In genomic region chr15:65286069-65286703, GRCh38 we compare ENCODE assay signal across 9 cellular contexts. TPM values are rescaled to one million over a fixed set of nuclear protein-coding genes. Genes with fewer than 3 reads are reported as not detected.
DNase-seq lines count a peak whose midpoint lies in the region; ATAC-seq and TF ChIP-seq lines count a peak whose summit lies in the region.
"Had no signal": no experiment of that assay in that cellular context is flagged by ENCODE, and none has a peak within 500 bp of the region (broad histone marks: within the 10 kb centered on the region; RNA-seq: fewer than 3 reads in every experiment).

No MANE protein-coding gene starts in this region.

- TF ChIP-seq CTCF in mesothelial cell of epicardium (IDR thresholded peaks at IDR 0.05; ENCODE audit: unreplicated experiment) (no peak), transverse colon (IDR thresholded peaks at IDR 0.05) (no peak)

- peak; percentile 68 for TF ChIP-seq POLR2A in transverse colon (IDR thresholded peaks at IDR 0.05)

- WGBS in transverse colon (ENCODE audit: low coverage in 1 of 2), 2 donors: 4% methylated on average over 2 of the region's 52 CpGs; no CpG with 5 or more reads in 1 of the 2 donors

- DNase-seq in CD4-positive, alpha-beta memory T cell: peak in 2 of 5 donors; percentile 18 to 19
- peak in 1 of 2 experiments; percentile 69 for DNase-seq in SJCRH30
- DNase-seq in mesothelial cell of epicardium (ENCODE audit: low spot score in 2 of 2, unreplicated experiment in 2 of 2): peak in 1 of 2 experiments; percentile 24
- DNase-seq in transverse colon: peak; percentile 62
- no peak for DNase-seq in GM19240 (ENCODE audit: insufficient read length, low spot score)

- peak overlapping the region; percentile 87 to 92 (median 90) for H3K4me3 Mint-ChIP-seq in CD4-positive, alpha-beta memory T cell
- peak overlapping the region; percentile 79 for H3K4me3 Mint-ChIP-seq in mesothelial cell of epicardium

- peak overlapping the region; percentile 68 to 78 for H3K4me3 ChIP-seq in CD4-positive, alpha-beta memory T cell (ENCODE audit: low read length in 2 of 2)
- peak overlapping the region; percentile 67 for H3K4me3 ChIP-seq in SJCRH30
- peak overlapping the region; percentile 77 for H3K4me3 ChIP-seq in endocrine pancreas (ENCODE audit: control insufficient read depth, insufficient read depth, low read length)
- peak overlapping the region; percentile 54 to 75 (median 71) for H3K4me3 ChIP-seq in transverse colon

- peaks cover 0 to 7% of the 10 kb centered on the region in 2 donors for H3K36me3 Mint-ChIP-seq in CD4-positive, alpha-beta memory T cell
- peaks cover 10% of the 10 kb centered on the region for H3K36me3 Mint-ChIP-seq in mesothelial cell of epicardium

- H3K27ac Mint-ChIP-seq in CD4-positive, alpha-beta memory T cell: peak overlapping the region; percentile 80 to 97 (median 94)
- peak overlapping the region; percentile 85 for H3K27ac Mint-ChIP-seq in mesothelial cell of epicardium

- no peaks in the 10 kb centered on the region for H3K27me3 Mint-ChIP-seq in CD4-positive, alpha-beta memory T cell
- H3K27me3 Mint-ChIP-seq in mesothelial cell of epicardium (ENCODE audit: low read depth): no peaks in the 10 kb centered on the region

- H3K4me1 ChIP-seq in CD4-positive, alpha-beta memory T cell (ENCODE audit: insufficient read depth, low read length): peaks cover 29% of the 10 kb centered on the region
- peaks cover 3% of the 10 kb centered on the region for H3K4me1 ChIP-seq in SJCRH30
- peaks cover 7% of the 10 kb centered on the region for H3K4me1 ChIP-seq in endocrine pancreas (ENCODE audit: control insufficient read depth, insufficient read depth, low read length)
- H3K4me1 ChIP-seq in transverse colon: peaks cover 4 to 19% (median 16%) of the 10 kb centered on the region in 4 donors

- CTCF ChIA-PET in CD4-positive, alpha-beta memory T cell (lab: Charles Lee; ENCODE audit: partially characterized antibody): interaction anchor here (0.7 to 4.3 kb wide), 14 partner anchors 8 to 1331 kb away, joined by 3 to 36 read pairs (median 4); partner anchors contain the start of genes CLPX and RNU5B-1

- H3K36me3 ChIP-seq in CD4-positive, alpha-beta memory T cell (ENCODE audit: insufficient read depth, low read length): no peaks in the 10 kb centered on the region
- H3K36me3 ChIP-seq in SJCRH30 (no peaks in the 10 kb centered on the region), endocrine pancreas (ENCODE audit: control insufficient read depth, insufficient read depth, low read length) (no peaks in the 10 kb centered on the region), transverse colon (no peaks in the 10 kb centered on the region)

- peak; percentile 30 for ATAC-seq in GM18907 (IDR thresholded peaks at IDR 0.05; ENCODE audit: unreplicated experiment)
- peak; percentile 25 for ATAC-seq in HG03097 (IDR thresholded peaks at IDR 0.05; ENCODE audit: low FRiP score, unreplicated experiment)

- H3K9me3 ChIP-seq in CD4-positive, alpha-beta memory T cell (ENCODE audit: control insufficient read depth in 1 of 2, low read length in 2 of 2): no peaks in the 10 kb centered on the region
- H3K9me3 ChIP-seq in SJCRH30 (replicated peaks) (no peaks in the 10 kb centered on the region), endocrine pancreas (ENCODE audit: control insufficient read depth, low read length) (no peaks in the 10 kb centered on the region), transverse colon (no peaks in the 10 kb centered on the region)

- peaks cover 28 to 47% (median 34%) of the 10 kb centered on the region in 4 donors for H3K4me1 Mint-ChIP-seq in CD4-positive, alpha-beta memory T cell
- H3K4me1 Mint-ChIP-seq in mesothelial cell of epicardium: peaks cover 22% of the 10 kb centered on the region

- intact Hi-C loops in CD4-positive, alpha-beta memory T cell (cut with micrococcal nuclease): loop anchor here (1.0 to 5.0 kb wide), 4 partner anchors 18 to 1124 kb away; partner anchors contain the start of genes CLPX, PPIB, RNU5B-1 and SPG21
- intact Hi-C loops in transverse colon (cut with DNase I; ENCODE audit: low total_unique reads): no loop called here

- no peaks in the 10 kb centered on the region for H3K9me3 Mint-ChIP-seq in CD4-positive, alpha-beta memory T cell
- H3K9me3 Mint-ChIP-seq in mesothelial cell of epicardium: no peaks in the 10 kb centered on the region

- H3K27ac ChIP-seq in CD4-positive, alpha-beta memory T cell (ENCODE audit: low read depth, low read length): peak overlapping the region; percentile 86
- H3K27ac ChIP-seq in SJCRH30 (peak overlapping the region; percentile 63), transverse colon (peak overlapping the region; percentile 88 to 95 (median 92))

- in situ Hi-C loops in transverse colon (cut with MboI; ENCODE audit: low pct_ligation_motif_present in 1 of 4, low pct_unique_long_range_greater_than_20kb in 1 of 4, low sequenced_read_pairs in 3 of 4): loop anchor here in 3 of 4 donors (25.0 kb wide), 1 partner anchor 249 kb away; the partner anchor contains the start of genes MTFMT (in 3 of the 3) and SLC51B (in 3 of the 3)

- peak overlapping the region; percentile 87 for H3K9ac ChIP-seq in endocrine pancreas (ENCODE audit: control insufficient read depth, insufficient read depth, low read length)

- POLR2A ChIA-PET in CD4-positive, alpha-beta memory T cell (lab: Charles Lee; ENCODE audit: partially characterized antibody): interaction anchor here (0.9 to 5.3 kb wide), 20 partner anchors 8 to 1276 kb away, joined by 3 to 92 read pairs (median 4); partner anchors contain the start of genes CLPX, INTS14, PDCD7 and RNU5A-1

- H3K27me3 ChIP-seq in CD4-positive, alpha-beta memory T cell (ENCODE audit: insufficient read depth, low read length): no peaks in the 10 kb centered on the region
- no peaks in the 10 kb centered on the region for H3K27me3 ChIP-seq in SJCRH30
- H3K27me3 ChIP-seq in endocrine pancreas (ENCODE audit: control insufficient read depth, insufficient read depth, low read length): no peaks in the 10 kb centered on the region
- H3K27me3 ChIP-seq in transverse colon: no peaks in the 10 kb centered on the region

- no peak for TF ChIP-seq EP300 in transverse colon (IDR thresholded peaks at IDR 0.05; ENCODE audit: low read depth)

RNA-seq across cellular contexts. Expression of gene PARP16, which starts 0.5 kb away (rescaled TPM):
- 10 to 100 TPM; 20.8 to 21.4 TPM for total RNA-seq in CD4-positive, alpha-beta memory T cell
- 10 to 100 TPM; 27.1 to 27.2 TPM for polyA plus RNA-seq in CD4-positive, alpha-beta memory T cell
- total RNA-seq in SJCRH30 (2014; rRNA removed; shearing (Covaris generic)): 12.9 TPM in 2 replicates
- total RNA-seq in mesothelial cell of epicardium: 17.7 to 21.0 TPM (median 18.6 TPM) in 3 replicates
- 10 to 100 TPM in 1 of 4 donors, 1 to 10 TPM in 3; 4.6 to 11.5 (median 7.5) TPM for total RNA-seq in transverse colon

RNA-seq across cellular contexts. Expression of gene RNU5A-1, which starts 9.7 kb away (rescaled TPM):
- total RNA-seq in CD4-positive, alpha-beta memory T cell: not detected
- polyA plus RNA-seq in CD4-positive, alpha-beta memory T cell: not detected
- not detected in 2 replicates for total RNA-seq in SJCRH30 (2014; rRNA removed; shearing (Covaris generic))
- total RNA-seq in mesothelial cell of epicardium: not detected in 3 replicates
- not detected for total RNA-seq in transverse colon
- total RNA-seq: subcutaneous adipose tissue had no signal

RNA-seq across cellular contexts. Expression of gene RNU5B-1, which starts 18.3 kb away (rescaled TPM):
- 10 to 100 TPM in 1 of 2 experiments, not detected in 1; 24.0 TPM for total RNA-seq in CD4-positive, alpha-beta memory T cell
- not detected for polyA plus RNA-seq in CD4-positive, alpha-beta memory T cell
- not detected in 2 replicates for total RNA-seq in SJCRH30 (2014; rRNA removed; shearing (Covaris generic))
- total RNA-seq in mesothelial cell of epicardium (16.2 to 27.9 TPM (median 19.7 TPM) in 3 replicates), transverse colon (not detected)
- total RNA-seq: subcutaneous adipose tissue had no signal

Comparison
In these comparisons a context has a peak if more than half of its experiments do, and no peak if none do; other contexts are left out.
1. RNA of gene RNU5B-1, which starts 18.3 kb away (total RNA-seq): 24.0 TPM in CD4-positive, alpha-beta memory T cell and 16.2 to 27.9 TPM in mesothelial cell of epicardium; not detected in SJCRH30 and not detected in transverse colon; every median in the first group is over 10 times any median in the second.
2. Peak in every context shown above with its lines, with median percentiles within 50 percentile points of each other: H3K27ac ChIP-seq and H3K4me3 ChIP-seq.